1 cellular context compared by ENCODE assay signal in the genomic region with DNA sequence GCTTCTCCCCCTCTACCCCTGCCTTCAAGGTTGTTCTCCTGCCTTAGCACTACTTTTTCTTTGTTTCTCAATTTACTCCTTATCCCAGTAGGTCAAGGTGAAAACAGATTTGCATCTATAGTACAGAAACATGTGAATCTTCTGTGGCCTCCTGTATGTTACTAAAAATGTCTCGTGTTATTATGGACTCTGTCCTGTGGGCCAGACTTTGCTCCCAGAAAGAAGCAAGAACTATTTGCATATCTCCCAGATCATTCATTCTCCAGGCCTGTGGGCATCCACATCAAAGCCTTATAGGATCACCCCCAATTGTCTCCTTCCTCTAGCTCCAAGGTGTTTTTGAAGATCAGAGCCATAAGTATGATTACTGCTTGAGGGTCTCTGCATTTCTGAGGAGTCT.
TF ChIP-seq lines count a peak whose summit lies in the region.

No MANE protein-coding gene starts in this region.

TF ChIP-seq in WTC11, 78 proteins besides CTCF, POLR2A, EP300 and RAD21 (continued from another document):
- TF ChIP-seq, protein P1, sequence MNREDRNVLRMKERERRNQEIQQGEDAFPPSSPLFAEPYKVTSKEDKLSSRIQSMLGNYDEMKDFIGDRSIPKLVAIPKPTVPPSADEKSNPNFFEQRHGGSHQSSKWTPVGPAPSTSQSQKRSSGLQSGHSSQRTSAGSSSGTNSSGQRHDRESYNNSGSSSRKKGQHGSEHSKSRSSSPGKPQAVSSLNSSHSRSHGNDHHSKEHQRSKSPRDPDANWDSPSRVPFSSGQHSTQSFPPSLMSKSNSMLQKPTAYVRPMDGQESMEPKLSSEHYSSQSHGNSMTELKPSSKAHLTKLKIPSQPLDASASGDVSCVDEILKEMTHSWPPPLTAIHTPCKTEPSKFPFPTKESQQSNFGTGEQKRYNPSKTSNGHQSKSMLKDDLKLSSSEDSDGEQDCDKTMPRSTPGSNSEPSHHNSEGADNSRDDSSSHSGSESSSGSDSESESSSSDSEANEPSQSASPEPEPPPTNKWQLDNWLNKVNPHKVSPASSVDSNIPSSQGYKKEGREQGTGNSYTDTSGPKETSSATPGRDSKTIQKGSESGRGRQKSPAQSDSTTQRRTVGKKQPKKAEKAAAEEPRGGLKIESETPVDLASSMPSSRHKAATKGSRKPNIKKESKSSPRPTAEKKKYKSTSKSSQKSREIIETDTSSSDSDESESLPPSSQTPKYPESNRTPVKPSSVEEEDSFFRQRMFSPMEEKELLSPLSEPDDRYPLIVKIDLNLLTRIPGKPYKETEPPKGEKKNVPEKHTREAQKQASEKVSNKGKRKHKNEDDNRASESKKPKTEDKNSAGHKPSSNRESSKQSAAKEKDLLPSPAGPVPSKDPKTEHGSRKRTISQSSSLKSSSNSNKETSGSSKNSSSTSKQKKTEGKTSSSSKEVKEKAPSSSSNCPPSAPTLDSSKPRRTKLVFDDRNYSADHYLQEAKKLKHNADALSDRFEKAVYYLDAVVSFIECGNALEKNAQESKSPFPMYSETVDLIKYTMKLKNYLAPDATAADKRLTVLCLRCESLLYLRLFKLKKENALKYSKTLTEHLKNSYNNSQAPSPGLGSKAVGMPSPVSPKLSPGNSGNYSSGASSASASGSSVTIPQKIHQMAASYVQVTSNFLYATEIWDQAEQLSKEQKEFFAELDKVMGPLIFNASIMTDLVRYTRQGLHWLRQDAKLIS (CRISPR knock-in tag; IDR thresholded peaks at IDR 0.05; ENCODE audit: borderline replicate concordance), result no peak
- TF ChIP-seq ZSCAN18 (CRISPR knock-in tag; IDR thresholded peaks at IDR 0.05) (no peak), TEAD4 (CRISPR knock-in tag; IDR thresholded peaks at IDR 0.05) (no peak), CDX4 (CRISPR knock-in tag; IDR thresholded peaks at IDR 0.05; ENCODE audit: borderline replicate concordance) (no peak), ZNF317 (CRISPR knock-in tag; IDR thresholded peaks at IDR 0.05; ENCODE audit: borderline replicate concordance, low read depth) (no peak)
